ENCODE assay signal across 15 cellular contexts in genomic region chr2:108382196-108382595, GRCh38. TPM values are rescaled to one million over a fixed set of nuclear protein-coding genes. Genes with fewer than 3 reads are reported as not detected.
"Had no signal": no experiment of that assay in that cellular context is flagged by ENCODE, and none has a peak within 500 bp of the region (broad histone marks: within the 10 kb centered on the region; RNA-seq: fewer than 3 reads in every experiment).

No MANE protein-coding gene starts in this region.

- H3K27me3 Mint-ChIP-seq: dendritic cell treated with granulocyte-macrophage colony-stimulating factor and Interleukin-4, amounts not matched to agents 40 ng/mL and 50 ng/mL, for 4 days had no signal

- DNase-seq: activated CD4-positive, alpha-beta T cell treated with anti-CD3 and anti-CD28 coated beads for 1 hour; activated CD4-positive, alpha-beta T cell treated with anti-CD3 and anti-CD28 coated beads, Interleukin-2, amount 50 U/mL, for 48 hours; activated gamma-delta T cell treated with Interleukin-2 at 50 U/mL for 16 hours; activated T-cell treated with anti-CD3 and anti-CD28 coated beads for 4 hours; effector CD8-positive, alpha-beta T cell; naive thymus-derived CD8-positive, alpha-beta T cell; psoas muscle; right cardiac atrium; stimulated activated CD4-positive, alpha-beta T cell treated with anti-CD3 and anti-CD28 coated beads, Interleukin-2, amount 100 ng/mL, for 24 hours; stimulated activated naive CD4-positive, alpha-beta T cell treated with Interleukin-2 at 50 U/mL for 16 hours; substantia nigra; tibial artery had no signal

- H3K27ac ChIP-seq: psoas muscle, tibial artery had no signal

- H3K9me3 Mint-ChIP-seq: activated naive CD4-positive, alpha-beta T cell treated with anti-CD3 and anti-CD28 coated beads, Interleukin-2, amount 50 U/mL, for 72 hours; activated T-helper 1 cell treated with anti-CD3 and anti-CD28 coated beads, Interleukin-12 subunit alpha, Interleukin-12 subunit beta, Interleukin-2, Interleukin-4 antibody, amounts not matched to agents 30 ng/mL and 10 ng/mL and 1 ng/mL, durations not matched to agents 14 hours and 24 hours and 36 hours; dendritic cell treated with granulocyte-macrophage colony-stimulating factor and Interleukin-4, amounts not matched to agents 40 ng/mL and 50 ng/mL, for 4 days had no signal

- H3K36me3 Mint-ChIP-seq: activated naive CD4-positive, alpha-beta T cell treated with anti-CD3 and anti-CD28 coated beads, Interleukin-2, amount 50 U/mL, for 72 hours; naive thymus-derived CD8-positive, alpha-beta T cell had no signal

- H3K9me3 ChIP-seq: psoas muscle had no signal

- H3K27me3 ChIP-seq: tibial artery had no signal

- H3K4me3 Mint-ChIP-seq: activated T-helper 1 cell treated with anti-CD3 and anti-CD28 coated beads, Interleukin-12 subunit alpha, Interleukin-12 subunit beta, Interleukin-2, Interleukin-4 antibody, amounts not matched to agents 30 ng/mL and 10 ng/mL and 1 ng/mL, durations not matched to agents 14 hours and 24 hours and 36 hours; dendritic cell treated with granulocyte-macrophage colony-stimulating factor and Interleukin-4, amounts not matched to agents 40 ng/mL and 50 ng/mL, for 4 days; naive thymus-derived CD8-positive, alpha-beta T cell had no signal

- H3K4me3 ChIP-seq: psoas muscle, tibial artery had no signal

- H3K4me1 ChIP-seq: psoas muscle had no signal

- ATAC-seq: activated naive CD4-positive, alpha-beta T cell treated with anti-CD3 and anti-CD28 coated beads, Interleukin-2, amount 50 U/mL, for 72 hours; naive thymus-derived CD8-positive, alpha-beta T cell; psoas muscle; right cardiac atrium had no signal

- H3K27ac Mint-ChIP-seq: activated naive CD4-positive, alpha-beta T cell treated with anti-CD3 and anti-CD28 coated beads, Interleukin-2, amount 50 U/mL, for 72 hours; activated T-helper 1 cell treated with anti-CD3 and anti-CD28 coated beads, Interleukin-12 subunit alpha, Interleukin-12 subunit beta, Interleukin-2, Interleukin-4 antibody, amounts not matched to agents 30 ng/mL and 10 ng/mL and 1 ng/mL, durations not matched to agents 14 hours and 24 hours and 36 hours; dendritic cell treated with granulocyte-macrophage colony-stimulating factor and Interleukin-4, amounts not matched to agents 40 ng/mL and 50 ng/mL, for 4 days; naive thymus-derived CD8-positive, alpha-beta T cell had no signal

RNA-seq across cellular contexts. Expression of gene SULT1C4, which starts 4.4 kb away (rescaled TPM):
- total RNA-seq: activated naive CD4-positive, alpha-beta T cell treated with anti-CD3 and anti-CD28 coated beads, Interleukin-2, amount 50 U/mL, for 72 hours; activated T-helper 1 cell treated with anti-CD3 and anti-CD28 coated beads, Interleukin-12 subunit alpha, Interleukin-12 subunit beta, Interleukin-2, Interleukin-4 antibody, amounts not matched to agents 30 ng/mL and 10 ng/mL and 1 ng/mL, durations not matched to agents 14 hours and 24 hours and 36 hours; naive thymus-derived CD8-positive, alpha-beta T cell had no signal
- polyA plus RNA-seq: naive thymus-derived CD8-positive, alpha-beta T cell had no signal
